ENCODE assay signal across 24 cellular contexts in the genomic region with DNA sequence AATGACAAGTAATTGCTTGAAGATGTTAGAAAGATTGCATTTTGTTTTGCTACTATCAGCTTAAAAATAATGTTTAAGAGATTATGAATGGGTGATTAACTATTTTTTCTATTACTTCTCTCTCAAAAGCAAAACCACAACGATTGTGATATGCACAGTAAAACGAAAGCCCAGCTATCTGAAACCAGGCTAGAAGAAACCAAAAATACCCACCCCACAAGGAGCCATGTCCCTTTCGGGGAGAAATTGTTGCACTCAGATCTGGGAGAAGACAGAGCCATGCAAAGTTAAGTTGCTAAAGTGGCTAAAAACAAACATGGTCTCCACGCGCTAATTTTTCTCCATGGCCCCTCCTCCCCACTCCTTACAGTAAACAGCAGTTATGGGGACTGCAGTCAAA.
"Had no signal": no experiment of that assay in that cellular context is flagged by ENCODE, and none has a peak within 500 bp of the region (broad histone marks: within the 10 kb centered on the region; RNA-seq: fewer than 3 reads in every experiment).

No MANE protein-coding gene starts in this region.

- H3K4me1 ChIP-seq: gastrocnemius medialis had no signal

- H3K27me3 ChIP-seq: body of pancreas, esophagus squamous epithelium, gastrocnemius medialis, heart right ventricle, tibial artery had no signal

- H3K4me3 ChIP-seq: body of pancreas, esophagus squamous epithelium, gastrocnemius medialis, heart right ventricle, tibial artery had no signal

- H3K36me3 ChIP-seq: esophagus squamous epithelium, gastrocnemius medialis, heart right ventricle, tibial artery had no signal

- DNase-seq: activated CD4-positive, alpha-beta T cell treated with anti-CD3 and anti-CD28 coated beads, Interleukin-2, amount 10 ng/mL, durations not matched to agents 24 days and 14 days; activated CD4-positive, CD25-positive, alpha-beta regulatory T cell; activated CD8-positive, alpha-beta memory T cell treated with anti-CD3 and anti-CD28 coated beads, Interleukin-2, amount 50 U/mL, for 4 hours; activated CD8-positive, alpha-beta T cell treated with anti-CD3 and anti-CD28 coated beads, Interleukin-2, amount 10 ng/mL, durations not matched to agents 7 days and 5 days; activated gamma-delta T cell; activated T-cell treated with anti-CD3 and anti-CD28 coated beads, Interleukin-2, amount 50 U/mL, for 72 hours; amniotic stem cell; body of pancreas; cortex of kidney; effector CD8-positive, alpha-beta T cell; esophagus squamous epithelium; gastrocnemius medialis; heart right ventricle; left colon; mammary epithelial cell; naive B cell; posterior cingulate gyrus; retina; stimulated activated CD4-positive, alpha-beta T cell treated with anti-CD3 and anti-CD28 coated beads, Interleukin-2, amount 100 ng/mL, for 48 hours; tibial artery had no signal

- H3K9me3 ChIP-seq: body of pancreas, esophagus squamous epithelium, gastrocnemius medialis, heart right ventricle, tibial artery had no signal

- FAIRE-seq: endothelial cell of umbilical vein, islet of Langerhans had no signal

- ATAC-seq: activated CD8-positive, alpha-beta T cell treated with anti-CD3 and anti-CD28 coated beads, Interleukin-2, amount 10 ng/mL, durations not matched to agents 7 days and 5 days; activated naive CD4-positive, alpha-beta T cell treated with anti-CD3 and anti-CD28 coated beads, Interleukin-2, amount 50 U/mL, for 72 hours; activated T-cell treated with anti-CD3 and anti-CD28 coated beads, Interleukin-2, amount 50 U/mL, for 72 hours; body of pancreas; gastrocnemius medialis; heart right ventricle; left colon; stimulated activated memory B cell treated with anti-CD40 and anti-IgM and Interleukin-4, amounts not matched to agents 10 μg/mL and 1 μg/mL and 100 μg/mL, for 72 hours had no signal

- H3K27ac ChIP-seq: body of pancreas, esophagus squamous epithelium, gastrocnemius medialis, heart right ventricle, tibial artery had no signal
